8 cellular contexts compared by ENCODE assay signal in genomic region chr13:38348890-38349289, GRCh38. TPM values are rescaled to one million over a fixed set of nuclear protein-coding genes. Genes with fewer than 3 reads are reported as not detected.
DNase-seq lines count a peak whose midpoint lies in the region; ATAC-seq, FAIRE-seq and TF ChIP-seq lines count a peak whose summit lies in the region.

No MANE protein-coding gene starts in this region.

- H3K9ac ChIP-seq in OCI-LY3 (ENCODE audit: low read length) = peak overlapping the region; percentile 95
- H3K9ac ChIP-seq in astrocyte (ENCODE audit: low read length) = peak overlapping the region; percentile 100

- H3K4me3 Mint-ChIP-seq in astrocyte (ENCODE audit: unreplicated experiment) = peak overlapping the region; percentile 100

- peak overlapping the region; percentile 100 for H3K27ac Mint-ChIP-seq in astrocyte (ENCODE audit: unreplicated experiment)

- H3K9me3 Mint-ChIP-seq in astrocyte (ENCODE audit: unreplicated experiment) = no peaks in the 10 kb centered on the region

- H3K27me3 ChIP-seq in OCI-LY3 (ENCODE audit: low read depth, low read length) = no peaks in the 10 kb centered on the region
- H3K27me3 ChIP-seq in astrocyte (ENCODE audit: insufficient read depth, low read length) = no peaks in the 10 kb centered on the region

- H4K20me1 ChIP-seq in OCI-LY3 (ENCODE audit: insufficient read depth, low read length) = no peaks in the 10 kb centered on the region
- H4K20me1 ChIP-seq in astrocyte (ENCODE audit: insufficient read depth, low read length) = peaks cover 23% of the 10 kb centered on the region

- H3K27me3 Mint-ChIP-seq in astrocyte (ENCODE audit: low read depth, unreplicated experiment) = no peaks in the 10 kb centered on the region

- H3K9me3 ChIP-seq in OCI-LY3 (ENCODE audit: insufficient read depth, low read length) (no peaks in the 10 kb centered on the region), astrocyte (ENCODE audit: insufficient read depth, low read depth, low read length) (no peaks in the 10 kb centered on the region)

- peak overlapping the region; percentile 24 for H3K27ac ChIP-seq in OCI-LY3 (ENCODE audit: low read length)
- H3K27ac ChIP-seq in astrocyte (ENCODE audit: low read depth, low read length) = peak overlapping the region; percentile 98

- peak; percentile 16 for ATAC-seq in HG02798 (IDR thresholded peaks at IDR 0.05; ENCODE audit: poor library complexity, unreplicated experiment)

- peak; percentile 2 to 18 for DNase-seq in activated CD4-positive, alpha-beta T cell treated with anti-CD3 and anti-CD28 coated beads for 24 hours (ENCODE audit: low read depth in 2 of 2)
- DNase-seq in activated CD4-positive, alpha-beta T cell treated with anti-CD3 and anti-CD28 coated beads for 1 hour = no peak
- DNase-seq in astrocyte (ENCODE audit: low read depth) (peak; percentile 39), iris pigment epithelial cell (ENCODE audit: low read depth) (peak; percentile 55), MV-4-11 (lab: John Stamatoyannopoulos, UW) (no peak)
- peak; percentile 14 to 17 for DNase-seq in stimulated activated CD4-positive, alpha-beta T cell treated with anti-CD3 and anti-CD28 coated beads, Interleukin-15, amount 100 ng/mL, for 48 hours (ENCODE audit: low read depth in 2 of 2)

- H3K79me2 ChIP-seq in OCI-LY3 (ENCODE audit: low read length) (peaks cover 34% of the 10 kb centered on the region), astrocyte (ENCODE audit: insufficient read depth, low read length) (peaks cover 41% of the 10 kb centered on the region)

- H3K4me3 ChIP-seq in OCI-LY3 (ENCODE audit: low read length) = peak overlapping the region; percentile 80
- H3K4me3 ChIP-seq in astrocyte (ENCODE audit: insufficient read depth, low read depth, low read length) = peak overlapping the region; percentile 98

- H3K4me1 ChIP-seq in OCI-LY3 (ENCODE audit: low read length) (peaks cover 17% of the 10 kb centered on the region), astrocyte (ENCODE audit: insufficient read depth, low read length) (peaks cover 10% of the 10 kb centered on the region)

- H3K4me2 ChIP-seq in OCI-LY3 (ENCODE audit: low read length) (peak overlapping the region; percentile 87), astrocyte (ENCODE audit: low read length) (peak overlapping the region; percentile 94)

- FAIRE-seq in astrocyte (lab: Jason Lieb, UNC) = peak; percentile 52

- TF ChIP-seq CTCF in OCI-LY3 (IDR thresholded peaks at IDR 0.05; ENCODE audit: low read depth, low read length) (no peak), astrocyte (IDR thresholded peaks at IDR 0.05; ENCODE audit: insufficient read depth, low read depth, low read length) (no peak)

- H3K36me3 ChIP-seq in OCI-LY3 (replicated peaks; ENCODE audit: low read depth, low read length) (peaks cover 22% of the 10 kb centered on the region), astrocyte (ENCODE audit: insufficient read depth, low read length) (peaks cover 16% of the 10 kb centered on the region)

- H2AFZ ChIP-seq in OCI-LY3 (ENCODE audit: low read depth, low read length) (peak overlapping the region; percentile 72), astrocyte (ENCODE audit: low read depth, low read length) (peak overlapping the region; percentile 61)

- H3K4me1 Mint-ChIP-seq in astrocyte (ENCODE audit: low read depth, unreplicated experiment) = peaks cover 26% of the 10 kb centered on the region

- H3K36me3 Mint-ChIP-seq in astrocyte (ENCODE audit: low read depth, unreplicated experiment) = peaks cover 3% of the 10 kb centered on the region

RNA-seq across cellular contexts. Expression of gene UFM1, which starts 0.8 kb away (rescaled TPM):
- 87.0 and 97.2 TPM in 2 replicates for total RNA-seq in astrocyte

Comparison
In these comparisons a context has a peak if more than half of its experiments do, and no peak if none do; other contexts are left out.
1. DNase-seq: peak in activated CD4-positive, alpha-beta T cell treated with anti-CD3 and anti-CD28 coated beads for 24 hours (2 of 2), astrocyte (single experiment), iris pigment epithelial cell (single experiment) and stimulated activated CD4-positive, alpha-beta T cell treated with anti-CD3 and anti-CD28 coated beads, Interleukin-15, amount 100 ng/mL, for 48 hours (2 of 2); none in activated CD4-positive, alpha-beta T cell treated with anti-CD3 and anti-CD28 coated beads for 1 hour (single experiment) and MV-4-11 (single experiment).